13 cellular contexts compared by ENCODE assay signal in genomic region chr18:58338961-58339722, GRCh38.
A peak's percentile ranks its signal among the peaks of the same experiment; 100 is the strongest.
DNase-seq lines count a peak whose midpoint lies in the region; ATAC-seq and TF ChIP-seq lines count a peak whose summit lies in the region.
"Had no signal": no experiment of that assay in that cellular context is flagged by ENCODE, and none has a peak within 500 bp of the region (broad histone marks: within the 10 kb centered on the region; RNA-seq: fewer than 3 reads in every experiment).

No MANE protein-coding gene starts in this region.

- H3K4me3 ChIP-seq in GM23338 = peak overlapping the region; percentile 38
- no peak overlapping the region for H3K4me3 ChIP-seq in fibroblast of pulmonary artery (replicated peaks; ENCODE audit: low read depth, low read length)
- no peak overlapping the region for H3K4me3 ChIP-seq in Peyer's patch
- H3K4me3 ChIP-seq: breast epithelium had no signal

- no peaks in the 10 kb centered on the region for H3K27me3 ChIP-seq in GM23338 (ENCODE audit: insufficient read depth)
- no peaks in the 10 kb centered on the region for H3K27me3 ChIP-seq in Peyer's patch
- H3K27me3 ChIP-seq: breast epithelium had no signal

- peak overlapping the region; percentile 74 for H3K4me3 Mint-ChIP-seq in GM23338
- H3K4me3 Mint-ChIP-seq: activated T-cell treated with anti-CD3 and anti-CD28 coated beads, Interleukin-2, amount 50 U/mL, for 24 hours; CD8-positive, alpha-beta memory T cell had no signal

- peak overlapping the region; percentile 65 for H3K4me2 ChIP-seq in GM23338

- no peaks in the 10 kb centered on the region for H3K9me3 Mint-ChIP-seq in GM23338
- H3K9me3 Mint-ChIP-seq: activated T-cell treated with anti-CD3 and anti-CD28 coated beads, Interleukin-2, amount 50 U/mL, for 24 hours had no signal

- no peaks in the 10 kb centered on the region for H3K9me2 ChIP-seq in GM23338 (ENCODE audit: insufficient read depth)

- TF ChIP-seq CTCF in GM23338 (conservative IDR thresholded peaks at IDR 0.05; ENCODE audit: low read depth in 2 of 2) (no peak), fibroblast of pulmonary artery (IDR thresholded peaks at IDR 0.05; ENCODE audit: low read length, missing control alignments) (no peak), Peyer's patch (IDR thresholded peaks at IDR 0.05) (no peak)

- peak; percentile 84 for DNase-seq in GM23338 (ENCODE audit: low spot score)
- peak; percentile 57 for DNase-seq in NCI-H748 (lab: John Stamatoyannopoulos, UW; ENCODE audit: unreplicated experiment)
- peak; percentile 32 for DNase-seq in fibroblast of pulmonary artery (ENCODE audit: low read depth)
- peak; percentile 40 for DNase-seq in non-pigmented ciliary epithelial cell (ENCODE audit: low read depth)
- no peak for DNase-seq in GM03348 (ENCODE audit: low spot score)
- DNase-seq in epidermal melanocyte (ENCODE audit: insufficient read length, low spot score) = no peak
- DNase-seq in Peyer's patch = no peak
- DNase-seq in activated T-cell treated with anti-CD3 and anti-CD28 coated beads, Interleukin-2, amount 50 U/mL, for 48 hours = no peak
- DNase-seq: activated T-cell treated with anti-CD3 and anti-CD28 coated beads, Interleukin-2, amount 50 U/mL, for 24 hours; CD8-positive, alpha-beta memory T cell; stimulated activated naive CD8-positive, alpha-beta T cell treated with anti-CD3 and anti-CD28 coated beads, Interleukin-15, Interleukin-2, amounts not matched to agents 100 U/mL and 50 U/mL, for 24 hours had no signal

- H3F3A ChIP-seq in GM23338 (replicated peaks; ENCODE audit: low read depth) = 0 out of 2 replicates have a peak, but pooled peaks cover 4% of the 10 kb centered on the region

- no peaks in the 10 kb centered on the region for H3K36me3 ChIP-seq in GM23338 (ENCODE audit: insufficient read depth)
- H3K36me3 ChIP-seq in Peyer's patch = peaks cover 0 to 31% (median 3%) of the 10 kb centered on the region in 3 donors
- H3K36me3 ChIP-seq: breast epithelium had no signal

- H4K20me1 ChIP-seq in GM23338 (replicated peaks; ENCODE audit: insufficient read depth) = no peaks in the 10 kb centered on the region

- peaks cover 3% of the 10 kb centered on the region for H3K27me3 Mint-ChIP-seq in GM23338 (ENCODE audit: insufficient read depth, low read depth, poor library complexity)
- H3K27me3 Mint-ChIP-seq: activated T-cell treated with anti-CD3 and anti-CD28 coated beads, Interleukin-2, amount 50 U/mL, for 24 hours had no signal

- ATAC-seq in GM23338 = peak; percentile 71
- ATAC-seq: Panc1; stimulated activated naive CD8-positive, alpha-beta T cell treated with anti-CD3 and anti-CD28 coated beads, Interleukin-15, Interleukin-2, amounts not matched to agents 100 U/mL and 50 U/mL, for 24 hours had no signal

- TF ChIP-seq POLR2A in Peyer's patch (IDR thresholded peaks at IDR 0.05) = no peak

- H3K27ac Mint-ChIP-seq in GM23338 = peak overlapping the region; percentile 89
- H3K27ac Mint-ChIP-seq: activated T-cell treated with anti-CD3 and anti-CD28 coated beads, Interleukin-2, amount 50 U/mL, for 24 hours; CD8-positive, alpha-beta memory T cell had no signal

- H3K36me3 Mint-ChIP-seq in GM23338 (ENCODE audit: low read depth) = peaks cover 14% of the 10 kb centered on the region; the same call in 2 of the 3 replicates

- peaks cover 89% of the 10 kb centered on the region for H3K4me1 Mint-ChIP-seq in GM23338
- H3K4me1 Mint-ChIP-seq: CD8-positive, alpha-beta memory T cell had no signal

- no peaks in the 10 kb centered on the region for H3K79me2 ChIP-seq in GM23338 (replicated peaks; ENCODE audit: insufficient read depth)

- no peaks in the 10 kb centered on the region for H3K9me3 ChIP-seq in Peyer's patch
- H3K9me3 ChIP-seq: breast epithelium had no signal

- H3K4me1 ChIP-seq in GM23338 (ENCODE audit: insufficient read depth) = peaks cover 78% of the 10 kb centered on the region
- H3K4me1 ChIP-seq in Peyer's patch = peaks cover 0 to 4% (median 0%) of the 10 kb centered on the region in 4 donors
- H3K4me1 ChIP-seq: breast epithelium had no signal

- H2AFZ ChIP-seq in GM23338 = no peak overlapping the region

- H3K27ac ChIP-seq in GM23338 (ENCODE audit: low read depth) = peak overlapping the region; percentile 75
- H3K27ac ChIP-seq in Peyer's patch = no peak overlapping the region

TF ChIP-seq in GM23338, 12 proteins besides CTCF, POLR2A, EP300 and RAD21 (continues in another document):
- TF ChIP-seq ZNF114 (CRISPR knock-in tag; IDR thresholded peaks at IDR 0.05) (no peak), JUNB (IDR thresholded peaks at IDR 0.05; ENCODE audit: unreplicated experiment) (no peak), CREB1 (CRISPR knock-in tag; IDR thresholded peaks at IDR 0.05; ENCODE audit: low read depth) (no peak)
- TF ChIP-seq, protein P1, sequence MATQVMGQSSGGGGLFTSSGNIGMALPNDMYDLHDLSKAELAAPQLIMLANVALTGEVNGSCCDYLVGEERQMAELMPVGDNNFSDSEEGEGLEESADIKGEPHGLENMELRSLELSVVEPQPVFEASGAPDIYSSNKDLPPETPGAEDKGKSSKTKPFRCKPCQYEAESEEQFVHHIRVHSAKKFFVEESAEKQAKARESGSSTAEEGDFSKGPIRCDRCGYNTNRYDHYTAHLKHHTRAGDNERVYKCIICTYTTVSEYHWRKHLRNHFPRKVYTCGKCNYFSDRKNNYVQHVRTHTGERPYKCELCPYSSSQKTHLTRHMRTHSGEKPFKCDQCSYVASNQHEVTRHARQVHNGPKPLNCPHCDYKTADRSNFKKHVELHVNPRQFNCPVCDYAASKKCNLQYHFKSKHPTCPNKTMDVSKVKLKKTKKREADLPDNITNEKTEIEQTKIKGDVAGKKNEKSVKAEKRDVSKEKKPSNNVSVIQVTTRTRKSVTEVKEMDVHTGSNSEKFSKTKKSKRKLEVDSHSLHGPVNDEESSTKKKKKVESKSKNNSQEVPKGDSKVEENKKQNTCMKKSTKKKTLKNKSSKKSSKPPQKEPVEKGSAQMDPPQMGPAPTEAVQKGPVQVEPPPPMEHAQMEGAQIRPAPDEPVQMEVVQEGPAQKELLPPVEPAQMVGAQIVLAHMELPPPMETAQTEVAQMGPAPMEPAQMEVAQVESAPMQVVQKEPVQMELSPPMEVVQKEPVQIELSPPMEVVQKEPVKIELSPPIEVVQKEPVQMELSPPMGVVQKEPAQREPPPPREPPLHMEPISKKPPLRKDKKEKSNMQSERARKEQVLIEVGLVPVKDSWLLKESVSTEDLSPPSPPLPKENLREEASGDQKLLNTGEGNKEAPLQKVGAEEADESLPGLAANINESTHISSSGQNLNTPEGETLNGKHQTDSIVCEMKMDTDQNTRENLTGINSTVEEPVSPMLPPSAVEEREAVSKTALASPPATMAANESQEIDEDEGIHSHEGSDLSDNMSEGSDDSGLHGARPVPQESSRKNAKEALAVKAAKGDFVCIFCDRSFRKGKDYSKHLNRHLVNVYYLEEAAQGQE (IDR thresholded peaks at IDR 0.05; ENCODE audit: unreplicated experiment) = no peak

Comparison
In these comparisons a context has a peak if more than half of its experiments do, and no peak if none do; other contexts are left out.
1. DNase-seq: peak in GM23338 (single experiment), NCI-H748 (single experiment), fibroblast of pulmonary artery (single experiment) and non-pigmented ciliary epithelial cell (single experiment); none in GM03348 (single experiment), epidermal melanocyte (single experiment), Peyer's patch (0 of 3) and activated T-cell treated with anti-CD3 and anti-CD28 coated beads, Interleukin-2, amount 50 U/mL, for 48 hours (0 of 2).